Comparison of ENCODE assay signal across 37 cellular contexts in the genomic region with DNA sequence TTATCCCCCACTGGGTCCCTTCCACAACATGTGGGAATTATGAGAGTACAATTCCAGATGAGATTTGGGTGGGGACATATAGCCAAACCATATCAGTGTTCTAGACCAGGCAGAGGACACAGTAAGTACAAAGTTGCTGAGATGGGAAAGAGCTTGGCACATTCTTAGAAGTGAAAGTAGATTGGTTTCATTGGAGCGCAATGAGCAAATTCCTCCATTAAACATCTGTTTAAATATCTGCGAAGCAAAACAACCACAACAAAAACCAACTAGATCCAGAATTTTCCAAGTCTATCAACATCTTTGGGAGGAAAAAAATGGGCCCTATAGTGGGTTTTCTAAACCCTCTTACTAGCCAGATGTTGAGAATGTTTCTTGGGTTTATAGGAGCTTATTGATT.
"Had no signal": no experiment of that assay in that cellular context is flagged by ENCODE, and none has a peak within 500 bp of the region (broad histone marks: within the 10 kb centered on the region; RNA-seq: fewer than 3 reads in every experiment).

No MANE protein-coding gene starts in this region.

- H3K27ac Mint-ChIP-seq: activated naive CD8-positive, alpha-beta T cell treated with anti-CD3 and anti-CD28 coated beads for 36 hours; activated T-cell treated with anti-CD3 and anti-CD28 coated beads, Interleukin-2, amount 50 U/mL, for 72 hours; brain; effector memory CD8-positive, alpha-beta T cell; nephron progenitor cell; progenitor cell of endocrine pancreas; stimulated activated naive CD8-positive, alpha-beta T cell treated with anti-CD3 and anti-CD28 coated beads, Interleukin-15, amount 100 ng/mL, for 72 hours; T-helper 1 cell treated with Interleukin-12 subunit alpha and Interleukin-12 subunit beta and Interleukin-4 antibody, amounts not matched to agents 30 μg/mL and 1 μg/mL, for 36 hours; type B pancreatic cell had no signal

- H3K4me3 Mint-ChIP-seq: activated naive CD8-positive, alpha-beta T cell treated with anti-CD3 and anti-CD28 coated beads for 36 hours; activated T-cell treated with anti-CD3 and anti-CD28 coated beads, Interleukin-2, amount 50 U/mL, for 72 hours; brain; effector memory CD8-positive, alpha-beta T cell; nephron progenitor cell; stimulated activated memory B cell treated with anti-CD40 and anti-IgM and Interleukin-4, amounts not matched to agents 10 μg/mL and 1 μg/mL and 100 μg/mL, for 72 hours; stimulated activated naive CD8-positive, alpha-beta T cell treated with anti-CD3 and anti-CD28 coated beads, Interleukin-15, amount 100 ng/mL, for 72 hours; T-helper 1 cell treated with Interleukin-12 subunit alpha and Interleukin-12 subunit beta and Interleukin-4 antibody, amounts not matched to agents 30 μg/mL and 1 μg/mL, for 36 hours; type B pancreatic cell had no signal

- H3K4me1 Mint-ChIP-seq: stimulated activated naive CD8-positive, alpha-beta T cell treated with anti-CD3 and anti-CD28 coated beads, Interleukin-15, amount 100 ng/mL, for 72 hours had no signal

- H3K9me3 ChIP-seq: adrenal gland, neutrophil, ovary, sigmoid colon, vagina had no signal

- H3K27me3 Mint-ChIP-seq: progenitor cell of endocrine pancreas; stimulated activated memory B cell treated with anti-CD40 and anti-IgM and Interleukin-4, amounts not matched to agents 10 μg/mL and 1 μg/mL and 100 μg/mL, for 72 hours; type B pancreatic cell had no signal

- DNase-seq: activated CD4-positive, alpha-beta T cell treated with anti-CD3 and anti-CD28 coated beads for 4 hours; activated CD4-positive, alpha-beta T cell treated with anti-CD3 and anti-CD28 coated beads, Interleukin-2, amount 50 U/mL, for 4 hours; activated naive CD4-positive, alpha-beta T cell treated with Interleukin-2 at 50 U/mL for 16 hours; activated naive CD8-positive, alpha-beta T cell treated with anti-CD3 and anti-CD28 coated beads for 36 hours; activated T-cell treated with anti-CD3 and anti-CD28 coated beads for 4 hours; activated T-cell treated with anti-CD3 and anti-CD28 coated beads, Interleukin-2, amount 50 U/mL, for 72 hours; adrenal gland; aorta; cerebellar nuclear complex; effector memory CD8-positive, alpha-beta T cell; erythroblast; foreskin fibroblast; head of caudate nucleus; hippocampal formation; kidney; left colon; mesendoderm; nephron progenitor cell; ovary; sigmoid colon; stimulated activated CD4-positive, alpha-beta T cell treated with anti-CD3 and anti-CD28 coated beads, Interleukin-1b, Interleukin-23, amount 100 ng/mL, for 48 hours; stimulated activated CD4-positive, alpha-beta T cell treated with anti-CD3 and anti-CD28 coated beads, Interleukin-4, amount 100 ng/mL, for 4 hours; stimulated activated CD8-positive, alpha-beta memory T cell treated with anti-CD3 and anti-CD28 coated beads, Interleukin-4, amount 100 ng/mL, for 48 hours; stimulated activated naive CD8-positive, alpha-beta T cell treated with anti-CD3 and anti-CD28 coated beads, Interleukin-15, amount 100 ng/mL, for 72 hours; substantia nigra; T-helper 9 cell had no signal

- H3K4me2 ChIP-seq: smooth muscle cell had no signal

- H3K36me3 ChIP-seq: adrenal gland, cardiac muscle cell, neutrophil, ovary, sigmoid colon, vagina had no signal

- H3K4me3 ChIP-seq: adrenal gland, cardiac muscle cell, coronary artery, ovary, sigmoid colon, smooth muscle cell, vagina had no signal

- ATAC-seq: activated T-cell treated with anti-CD3 and anti-CD28 coated beads, Interleukin-2, amount 50 U/mL, for 72 hours; effector memory CD8-positive, alpha-beta T cell; left colon; stimulated activated memory B cell treated with anti-CD40 and anti-IgM and Interleukin-4, amounts not matched to agents 10 μg/mL and 1 μg/mL and 100 μg/mL, for 72 hours; stimulated activated naive CD8-positive, alpha-beta T cell treated with anti-CD3 and anti-CD28 coated beads, Interleukin-15, amount 100 ng/mL, for 72 hours had no signal

- H3K27ac ChIP-seq: adrenal gland, cardiac muscle cell, coronary artery, neutrophil, ovary, sigmoid colon, vagina, VCaP had no signal

- H3K9me3 Mint-ChIP-seq: activated naive CD8-positive, alpha-beta T cell treated with anti-CD3 and anti-CD28 coated beads for 36 hours; brain; effector memory CD8-positive, alpha-beta T cell; T-helper 1 cell treated with Interleukin-12 subunit alpha and Interleukin-12 subunit beta and Interleukin-4 antibody, amounts not matched to agents 30 μg/mL and 1 μg/mL, for 36 hours; type B pancreatic cell had no signal

- H3K36me3 Mint-ChIP-seq: brain, type B pancreatic cell had no signal

- H3K27me3 ChIP-seq: adrenal gland, cardiac muscle cell, neutrophil, ovary, sigmoid colon, vagina had no signal
